ENCODE assay signal across 9 cellular contexts in the genomic region with DNA sequence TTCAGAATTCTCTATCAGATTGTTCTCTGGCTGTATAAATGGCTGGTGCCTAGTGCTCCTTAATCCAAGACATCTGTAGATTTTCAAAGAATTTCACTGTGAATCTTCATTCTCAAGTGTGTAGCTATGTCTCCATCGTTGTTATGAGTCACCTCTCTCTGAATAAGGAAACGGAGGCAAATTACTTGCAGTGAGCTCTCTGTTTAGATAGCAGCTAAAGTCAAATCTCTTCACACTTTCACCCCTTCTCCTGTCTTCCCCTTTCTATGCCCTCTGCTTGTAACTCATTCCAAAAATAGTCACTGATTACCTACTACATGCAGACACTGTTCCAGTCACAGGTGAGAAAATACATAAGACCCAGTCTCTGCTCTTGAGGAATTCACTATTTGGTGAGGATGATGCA. TPM values are rescaled to one million over a fixed set of nuclear protein-coding genes. Genes with fewer than 3 reads are reported as not detected.
DNase-seq lines count a peak whose midpoint lies in the region; ATAC-seq and TF ChIP-seq lines count a peak whose summit lies in the region.
"Had no signal": no experiment of that assay in that cellular context is flagged by ENCODE, and none has a peak within 500 bp of the region (broad histone marks: within the 10 kb centered on the region; RNA-seq: fewer than 3 reads in every experiment).

No MANE protein-coding gene starts in this region.

- H3K4me1 ChIP-seq in hepatocyte (ENCODE audit: insufficient read depth) = no peaks in the 10 kb centered on the region
- peaks cover 9% of the 10 kb centered on the region for H3K4me1 ChIP-seq in Caco-2

- WGBS in hepatocyte (ENCODE audit: low lambda C conversion rate, missing lambda C conversion rate) = 42% methylated on average over 2 of the region's 2 CpGs

- CTCF ChIA-PET in Caco-2 (lab: Charles Lee) = no interaction called here

- no peaks in the 10 kb centered on the region for H4K20me1 ChIP-seq in hepatocyte (ENCODE audit: insufficient read depth, poor library complexity, severe bottlenecking)

- no peaks in the 10 kb centered on the region for H3K9me3 Mint-ChIP-seq in Caco-2 (ENCODE audit: unreplicated experiment)
- no peaks in the 10 kb centered on the region for H3K9me3 Mint-ChIP-seq in effector memory CD8-positive, alpha-beta T cell
- H3K9me3 Mint-ChIP-seq: central memory CD8-positive, alpha-beta T cell had no signal

- H3K27me3 ChIP-seq in hepatocyte = no peaks in the 10 kb centered on the region
- H3K27me3 ChIP-seq in Caco-2 (replicated peaks; ENCODE audit: control insufficient read depth, insufficient read depth, low read length) = no peaks in the 10 kb centered on the region

- BruUV-seq in Caco-2 (replicated peaks; lab: Mats Ljungman, UMichigan) = no TSS peak

- no peak overlapping the region for H3K4me3 ChIP-seq in hepatocyte
- H3K4me3 ChIP-seq in Caco-2 (ENCODE audit: low read depth, low read length) = no peak overlapping the region

- H3K36me3 ChIP-seq in hepatocyte (replicated peaks; ENCODE audit: insufficient read depth, low read depth) = no peaks in the 10 kb centered on the region
- H3K36me3 ChIP-seq in Caco-2 (ENCODE audit: control insufficient read depth, insufficient read depth, low read length) = no peaks in the 10 kb centered on the region

- no peaks in the 10 kb centered on the region for H3K9me3 ChIP-seq in hepatocyte (ENCODE audit: low read depth)
- no peaks in the 10 kb centered on the region for H3K9me3 ChIP-seq in Caco-2

- no peak overlapping the region for H3K27ac Mint-ChIP-seq in Caco-2 (ENCODE audit: unreplicated experiment)
- peak overlapping the region in 1 of 2 donors; percentile 25 for H3K27ac Mint-ChIP-seq in effector memory CD8-positive, alpha-beta T cell

- H3K4me1 Mint-ChIP-seq in Caco-2 (ENCODE audit: low read depth, unreplicated experiment) = no peaks in the 10 kb centered on the region
- H3K4me1 Mint-ChIP-seq in effector memory CD8-positive, alpha-beta T cell (ENCODE audit: low read depth in 2 of 2) = no peaks in the 10 kb centered on the region
- H3K4me1 Mint-ChIP-seq: central memory CD8-positive, alpha-beta T cell had no signal

- DNase-seq in hepatocyte (ENCODE audit: low spot score) (peak; percentile 27), Caco-2 (no peak), NCI-H774 (lab: John Stamatoyannopoulos, UW) (no peak), SW 1271 (lab: John Stamatoyannopoulos, UW) (no peak)
- DNase-seq in effector memory CD8-positive, alpha-beta T cell = no peak

- no peak overlapping the region for H2AFZ ChIP-seq in hepatocyte

- no peaks in the 10 kb centered on the region for H3K79me2 ChIP-seq in hepatocyte

- H3K27ac ChIP-seq in hepatocyte = peak overlapping the region; percentile 49

- intact Hi-C loops in Caco-2 (cut with micrococcal nuclease; ENCODE audit: unreplicated experiment) = no loop called here

- POLR2A ChIA-PET in Caco-2 (lab: Charles Lee) = no interaction called here

- peak; percentile 68 for ATAC-seq in GM18508 (IDR thresholded peaks at IDR 0.05; ENCODE audit: insufficient read depth, unreplicated experiment)
- ATAC-seq in GM21723 (IDR thresholded peaks at IDR 0.05; ENCODE audit: unreplicated experiment) = peak; percentile 89
- ATAC-seq in HG03521 (IDR thresholded peaks at IDR 0.05; ENCODE audit: unreplicated experiment) = peak; percentile 80
- ATAC-seq in effector memory CD8-positive, alpha-beta T cell (replicated peaks) = no peak

- TF ChIP-seq CTCF in hepatocyte (IDR thresholded peaks at IDR 0.05; ENCODE audit: poor library complexity) (no peak), Caco-2 (IDR thresholded peaks at IDR 0.05; ENCODE audit: insufficient read depth in 1 of 2, low read depth in 1 of 2, low read length in 1 of 2, severe bottlenecking in 1 of 2, unreplicated experiment in 1 of 2) (no peak)

- no peaks in the 10 kb centered on the region for H3K36me3 Mint-ChIP-seq in Caco-2 (ENCODE audit: insufficient read depth, unreplicated experiment)
- H3K36me3 Mint-ChIP-seq in effector memory CD8-positive, alpha-beta T cell (ENCODE audit: insufficient read depth) = peaks cover 2% of the 10 kb centered on the region

- H3K4me3 Mint-ChIP-seq in Caco-2 (ENCODE audit: unreplicated experiment) = no peak overlapping the region
- no peak overlapping the region for H3K4me3 Mint-ChIP-seq in effector memory CD8-positive, alpha-beta T cell
- H3K4me3 Mint-ChIP-seq: central memory CD8-positive, alpha-beta T cell had no signal

- no peaks in the 10 kb centered on the region for H3K9me2 ChIP-seq in hepatocyte (replicated peaks; ENCODE audit: insufficient read depth)

- no peak overlapping the region for H3K4me2 ChIP-seq in hepatocyte

- no peaks in the 10 kb centered on the region for H3K27me3 Mint-ChIP-seq in Caco-2 (ENCODE audit: insufficient read depth, unreplicated experiment)
- H3K27me3 Mint-ChIP-seq in effector memory CD8-positive, alpha-beta T cell = no peaks in the 10 kb centered on the region
- H3K27me3 Mint-ChIP-seq: central memory CD8-positive, alpha-beta T cell had no signal

RNA-seq across cellular contexts. Expression of a gene that starts 39.7 kb away (rescaled TPM):
- total RNA-seq in hepatocyte (20.9 and 21.1 TPM in 2 replicates), Caco-2 (2022) (27.0 and 29.2 TPM in 2 replicates)
- polyA plus RNA-seq in hepatocyte = 3.9 and 4.4 TPM in 2 replicates

RNA-seq across cellular contexts. Expression of a gene that starts 39.7 kb away (rescaled TPM):
- total RNA-seq in hepatocyte (39.6 and 40.0 TPM in 2 replicates), Caco-2 (2022) (6.9 and 7.8 TPM in 2 replicates)
- polyA plus RNA-seq in hepatocyte = 73.2 and 75.8 TPM in 2 replicates

RNA-seq across cellular contexts. Expression of a gene that starts 51.6 kb away (rescaled TPM):
- 0.07 TPM in 1 of 2 replicates, not detected in the other for total RNA-seq in hepatocyte
- not detected in 2 replicates for polyA plus RNA-seq in hepatocyte
- total RNA-seq in Caco-2 (2022) = not detected in 2 replicates
